ENCODE assay signal across 37 cellular contexts in the genomic region with DNA sequence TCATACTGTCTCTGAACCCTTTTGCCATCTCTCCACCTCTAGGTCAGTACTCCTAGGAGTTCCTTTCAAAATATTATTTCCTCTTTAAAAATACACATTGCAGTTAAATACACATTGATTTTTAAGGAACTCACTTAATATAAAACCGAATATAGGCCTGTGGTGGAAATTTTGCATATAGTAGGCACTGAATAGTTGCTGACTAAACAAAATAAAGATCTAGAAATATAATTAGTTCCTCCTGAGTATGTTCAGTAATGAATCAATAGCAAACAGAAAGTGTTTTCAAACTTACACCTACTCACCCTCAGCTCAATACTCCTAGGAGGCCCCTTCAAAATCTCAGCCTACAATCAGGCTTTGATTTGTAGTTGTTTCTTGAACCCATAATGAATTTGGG.
"Had no signal": no experiment of that assay in that cellular context is flagged by ENCODE, and none has a peak within 500 bp of the region (broad histone marks: within the 10 kb centered on the region; RNA-seq: fewer than 3 reads in every experiment).

No MANE protein-coding gene starts in this region.

- H3K27me3 ChIP-seq: ascending aorta, cardiac muscle cell had no signal

- DNase-seq: activated B cell treated with CpG ODN at 0.5 μM for 24 hours; activated CD4-positive, alpha-beta memory T cell treated with anti-CD3 and anti-CD28 coated beads for 36 hours; activated CD4-positive, alpha-beta T cell treated with anti-CD3 and anti-CD28 coated beads for 4 hours; activated CD4-positive, alpha-beta T cell treated with anti-CD3 and anti-CD28 coated beads, Interleukin-2, amount 10 ng/mL, durations not matched to agents 24 days and 14 days; activated CD4-positive, alpha-beta T cell treated with anti-CD3 and anti-CD28 coated beads, Interleukin-2, amount 50 U/mL, for 1 hour; activated CD4-positive, alpha-beta T cell treated with anti-CD3 and anti-CD28 coated beads, Interleukin-2, amount 50 U/mL, for 4 hours; activated CD4-positive, CD25-positive, alpha-beta regulatory T cell treated with anti-CD3 and anti-CD28 coated beads, Interleukin-2, amount 50 U/mL, for 72 hours; activated CD8-positive, alpha-beta memory T cell treated with anti-CD3 and anti-CD28 coated beads, Interleukin-2, amount 50 U/mL, for 4 hours; activated CD8-positive, alpha-beta T cell treated with anti-CD3 and anti-CD28 coated beads for 36 hours; activated effector memory CD4-positive, alpha-beta T cell treated with Interleukin-2 at 50 U/mL for 16 hours; activated gamma-delta T cell; activated naive CD4-positive, alpha-beta T cell treated with anti-CD3 and anti-CD28 coated beads, Interleukin-2, amount 10 ng/mL, durations not matched to agents 7 days and 5 days; activated naive CD4-positive, alpha-beta T cell treated with Interleukin-2 at 50 U/mL for 16 hours; activated naive CD8-positive, alpha-beta T cell treated with anti-CD3 and anti-CD28 coated beads, Interleukin-2, amount 10 ng/mL, durations not matched to agents 7 days and 5 days; activated naive CD8-positive, alpha-beta T cell treated with anti-CD3 and anti-CD28 coated beads, Interleukin-2, amount 50 U/mL, for 24 hours; activated T-cell treated with anti-CD3 and anti-CD28 coated beads for 4 hours; activated T-cell treated with anti-CD3 and anti-CD28 coated beads, Interleukin-2, amount 50 U/mL, for 1 hour; activated T-cell treated with anti-CD3 and anti-CD28 coated beads, Interleukin-2, amount 50 U/mL, for 4 hours; activated T-cell treated with anti-CD3 and anti-CD28 coated beads, Interleukin-2, amount 50 U/mL, for 72 hours; amygdala; anterior cingulate cortex; caudate nucleus; cerebellar nuclear complex; T-helper 2 cell; T-helper 9 cell had no signal

- H3K27ac Mint-ChIP-seq: activated B cell treated with CpG ODN at 0.5 μM for 24 hours; activated CD4-positive, alpha-beta memory T cell treated with anti-CD3 and anti-CD28 coated beads for 36 hours; activated CD4-positive, alpha-beta T cell treated with anti-CD3 and anti-CD28 coated beads, Interleukin-2, amount 10 ng/mL, durations not matched to agents 24 days and 14 days; activated CD8-positive, alpha-beta T cell treated with anti-CD3 and anti-CD28 coated beads for 36 hours; activated naive CD4-positive, alpha-beta T cell treated with anti-CD3 and anti-CD28 coated beads, Interleukin-2, amount 10 ng/mL, durations not matched to agents 7 days and 5 days; activated naive CD4-positive, alpha-beta T cell treated with anti-CD3 and anti-CD28 coated beads, Interleukin-2, amount 50 U/mL, for 24 hours; activated naive CD8-positive, alpha-beta T cell; activated naive CD8-positive, alpha-beta T cell treated with anti-CD3 and anti-CD28 coated beads, Interleukin-2, amount 10 ng/mL, durations not matched to agents 7 days and 5 days; activated naive CD8-positive, alpha-beta T cell treated with anti-CD3 and anti-CD28 coated beads, Interleukin-2, amount 50 U/mL, for 24 hours; activated T-cell treated with anti-CD3 and anti-CD28 coated beads, Interleukin-2, amount 50 U/mL, for 72 hours; activated T-helper 2 cell treated with anti-CD3 and anti-CD28 coated beads, Interferon-gamma antibody, Interleukin-2, Interleukin-4, amounts not matched to agents 10 μg/mL and 5 μg/mL and 100 μg/mL, durations not matched to agents 14 hours and 24 hours and 36 hours; brain; T-helper 1 cell treated with Interleukin-12 subunit alpha and Interleukin-12 subunit beta and Interleukin-4 antibody, amounts not matched to agents 30 μg/mL and 1 μg/mL, for 36 hours; T-helper 2 cell treated with Interferon-gamma antibody and Interleukin-4, amounts not matched to agents 5 μg/mL and 100 μg/mL, for 36 hours had no signal

- H3K36me3 Mint-ChIP-seq: activated CD4-positive, alpha-beta memory T cell treated with anti-CD3 and anti-CD28 coated beads for 36 hours; activated naive CD4-positive, alpha-beta T cell treated with anti-CD3 and anti-CD28 coated beads, Interleukin-2, amount 10 ng/mL, durations not matched to agents 7 days and 5 days; activated naive CD4-positive, alpha-beta T cell treated with anti-CD3 and anti-CD28 coated beads, Interleukin-2, amount 50 U/mL, for 24 hours; activated naive CD8-positive, alpha-beta T cell; activated naive CD8-positive, alpha-beta T cell treated with anti-CD3 and anti-CD28 coated beads, Interleukin-2, amount 10 ng/mL, durations not matched to agents 7 days and 5 days; brain had no signal

- H3K9me3 ChIP-seq: ascending aorta had no signal

- H3K4me3 Mint-ChIP-seq: activated B cell treated with CpG ODN at 0.5 μM for 24 hours; activated CD4-positive, alpha-beta memory T cell treated with anti-CD3 and anti-CD28 coated beads for 36 hours; activated CD4-positive, alpha-beta T cell treated with anti-CD3 and anti-CD28 coated beads, Interleukin-2, amount 10 ng/mL, durations not matched to agents 24 days and 14 days; activated CD8-positive, alpha-beta T cell treated with anti-CD3 and anti-CD28 coated beads for 36 hours; activated naive CD4-positive, alpha-beta T cell treated with anti-CD3 and anti-CD28 coated beads, Interleukin-2, amount 10 ng/mL, durations not matched to agents 7 days and 5 days; activated naive CD4-positive, alpha-beta T cell treated with anti-CD3 and anti-CD28 coated beads, Interleukin-2, amount 50 U/mL, for 24 hours; activated naive CD8-positive, alpha-beta T cell; activated naive CD8-positive, alpha-beta T cell treated with anti-CD3 and anti-CD28 coated beads, Interleukin-2, amount 10 ng/mL, durations not matched to agents 7 days and 5 days; activated naive CD8-positive, alpha-beta T cell treated with anti-CD3 and anti-CD28 coated beads, Interleukin-2, amount 50 U/mL, for 24 hours; activated T-cell treated with anti-CD3 and anti-CD28 coated beads, Interleukin-2, amount 50 U/mL, for 4 hours; activated T-cell treated with anti-CD3 and anti-CD28 coated beads, Interleukin-2, amount 50 U/mL, for 72 hours; brain; central memory CD8-positive, alpha-beta T cell; T-helper 1 cell treated with Interleukin-12 subunit alpha and Interleukin-12 subunit beta and Interleukin-4 antibody, amounts not matched to agents 30 μg/mL and 1 μg/mL, for 36 hours; T-helper 2 cell treated with Interferon-gamma antibody and Interleukin-4, amounts not matched to agents 5 μg/mL and 100 μg/mL, for 36 hours had no signal

- H3K36me3 ChIP-seq: ascending aorta, cardiac muscle cell had no signal

- H3K4me1 ChIP-seq: ascending aorta had no signal

- H3K9me3 Mint-ChIP-seq: activated B cell treated with CpG ODN at 0.5 μM for 24 hours; activated CD4-positive, alpha-beta memory T cell treated with anti-CD3 and anti-CD28 coated beads for 36 hours; activated CD4-positive, alpha-beta T cell treated with anti-CD3 and anti-CD28 coated beads, Interleukin-2, amount 10 ng/mL, durations not matched to agents 24 days and 14 days; activated CD8-positive, alpha-beta T cell treated with anti-CD3 and anti-CD28 coated beads for 36 hours; activated naive CD4-positive, alpha-beta T cell treated with anti-CD3 and anti-CD28 coated beads, Interleukin-2, amount 10 ng/mL, durations not matched to agents 7 days and 5 days; activated naive CD4-positive, alpha-beta T cell treated with anti-CD3 and anti-CD28 coated beads, Interleukin-2, amount 50 U/mL, for 24 hours; activated naive CD8-positive, alpha-beta T cell treated with anti-CD3 and anti-CD28 coated beads, Interleukin-2, amount 10 ng/mL, durations not matched to agents 7 days and 5 days; activated naive CD8-positive, alpha-beta T cell treated with anti-CD3 and anti-CD28 coated beads, Interleukin-2, amount 50 U/mL, for 24 hours; activated T-cell treated with anti-CD3 and anti-CD28 coated beads, Interleukin-2, amount 50 U/mL, for 4 hours; activated T-cell treated with anti-CD3 and anti-CD28 coated beads, Interleukin-2, amount 50 U/mL, for 72 hours; activated T-helper 2 cell treated with anti-CD3 and anti-CD28 coated beads, Interferon-gamma antibody, Interleukin-2, Interleukin-4, amounts not matched to agents 10 μg/mL and 5 μg/mL and 100 μg/mL, durations not matched to agents 14 hours and 24 hours and 36 hours; brain; central memory CD8-positive, alpha-beta T cell; T-helper 1 cell treated with Interleukin-12 subunit alpha and Interleukin-12 subunit beta and Interleukin-4 antibody, amounts not matched to agents 30 μg/mL and 1 μg/mL, for 36 hours; T-helper 2 cell treated with Interferon-gamma antibody and Interleukin-4, amounts not matched to agents 5 μg/mL and 100 μg/mL, for 36 hours had no signal

- H3K4me1 Mint-ChIP-seq: activated B cell treated with CpG ODN at 0.5 μM for 24 hours; activated CD4-positive, alpha-beta T cell treated with anti-CD3 and anti-CD28 coated beads, Interleukin-2, amount 10 ng/mL, durations not matched to agents 24 days and 14 days; activated naive CD4-positive, alpha-beta T cell treated with anti-CD3 and anti-CD28 coated beads, Interleukin-2, amount 10 ng/mL, durations not matched to agents 7 days and 5 days; activated naive CD4-positive, alpha-beta T cell treated with anti-CD3 and anti-CD28 coated beads, Interleukin-2, amount 50 U/mL, for 24 hours; activated naive CD8-positive, alpha-beta T cell treated with anti-CD3 and anti-CD28 coated beads, Interleukin-2, amount 10 ng/mL, durations not matched to agents 7 days and 5 days; activated naive CD8-positive, alpha-beta T cell treated with anti-CD3 and anti-CD28 coated beads, Interleukin-2, amount 50 U/mL, for 24 hours; brain; central memory CD8-positive, alpha-beta T cell had no signal

- ATAC-seq: activated CD8-positive, alpha-beta T cell treated with anti-CD3 and anti-CD28 coated beads for 36 hours; activated naive CD8-positive, alpha-beta T cell treated with anti-CD3 and anti-CD28 coated beads, Interleukin-2, amount 50 U/mL, for 24 hours; activated T-cell treated with anti-CD3 and anti-CD28 coated beads, Interleukin-2, amount 50 U/mL, for 4 hours; activated T-cell treated with anti-CD3 and anti-CD28 coated beads, Interleukin-2, amount 50 U/mL, for 72 hours had no signal

- H3K27ac ChIP-seq: ascending aorta, cardiac muscle cell, VCaP had no signal

- H3K4me3 ChIP-seq: ascending aorta, cardiac muscle cell had no signal

- FAIRE-seq: bronchial epithelial cell, TTC549 had no signal

- H3K27me3 Mint-ChIP-seq: activated B cell treated with CpG ODN at 0.5 μM for 24 hours; activated CD4-positive, alpha-beta T cell treated with anti-CD3 and anti-CD28 coated beads, Interleukin-2, amount 10 ng/mL, durations not matched to agents 24 days and 14 days; activated CD8-positive, alpha-beta T cell treated with anti-CD3 and anti-CD28 coated beads for 36 hours; activated naive CD4-positive, alpha-beta T cell treated with anti-CD3 and anti-CD28 coated beads, Interleukin-2, amount 10 ng/mL, durations not matched to agents 7 days and 5 days; activated naive CD8-positive, alpha-beta T cell treated with anti-CD3 and anti-CD28 coated beads, Interleukin-2, amount 10 ng/mL, durations not matched to agents 7 days and 5 days; brain; central memory CD8-positive, alpha-beta T cell had no signal
